Comparison of ENCODE assay signal across 1 cellular context in genomic region chr13:42047561-42048322, GRCh38.
TF ChIP-seq lines count a peak whose summit lies in the region.

No MANE protein-coding gene starts in this region.

TF ChIP-seq in H1, 55 proteins besides CTCF, POLR2A, EP300 and RAD21 (continued from another document):
- no peak for TF ChIP-seq HDAC6 (IDR thresholded peaks at IDR 0.05; ENCODE audit: low read depth, low read length)
- TF ChIP-seq ZNF274 (IDR thresholded peaks at IDR 0.05; ENCODE audit: borderline replicate concordance, extremely low read depth, low read length), result no peak
- TF ChIP-seq USF2 (IDR thresholded peaks at IDR 0.05; ENCODE audit: low read length), result no peak
- no peak for TF ChIP-seq SIX5 (IDR thresholded peaks at IDR 0.05; ENCODE audit: low read depth, low read length)
- TF ChIP-seq EGR1 (IDR thresholded peaks at IDR 0.05; ENCODE audit: borderline replicate concordance, low read depth, low read length), result no peak
- TF ChIP-seq SUZ12 (IDR thresholded peaks at IDR 0.05; ENCODE audit: low read length), result peak; percentile 54; the same call in 1 of the 2 replicates
- 0 out of 2 replicates have a peak, but pooled peaks have one; percentile 16 for TF ChIP-seq TAF1 (IDR thresholded peaks at IDR 0.05; ENCODE audit: low read depth, low read length)
- TF ChIP-seq YY1 (IDR thresholded peaks at IDR 0.05; ENCODE audit: low read depth, low read length), result no peak
- TF ChIP-seq RNF2 (IDR thresholded peaks at IDR 0.05; ENCODE audit: borderline replicate concordance, low read depth, low read length, missing control alignments, poor library complexity, severe bottlenecking), result peak; percentile 45
- no peak for TF ChIP-seq JUND (IDR thresholded peaks at IDR 0.05; ENCODE audit: low read length)
- TF ChIP-seq TCF12 (IDR thresholded peaks at IDR 0.05; ENCODE audit: low read depth, low read length), result no peak
- TF ChIP-seq KDM1A (IDR thresholded peaks at IDR 0.05; ENCODE audit: borderline replicate concordance, low read length), result no peak
- TF ChIP-seq HDAC2 (IDR thresholded peaks at IDR 0.05; ENCODE audit: borderline replicate concordance in 1 of 2, low read depth in 2 of 2, low read length in 2 of 2), result no peak
- no peak for TF ChIP-seq SP4 (IDR thresholded peaks at IDR 0.05; ENCODE audit: low read length)
TF ChIP-seq in H1: peak in this region for 9.
